26 cellular contexts compared by ENCODE assay signal in genomic region chr19:38204728-38205127, GRCh38. TPM values are rescaled to one million over a fixed set of nuclear protein-coding genes. Genes with fewer than 3 reads are reported as not detected.
"Had no signal": no experiment of that assay in that cellular context is flagged by ENCODE, and none has a peak within 500 bp of the region (broad histone marks: within the 10 kb centered on the region; RNA-seq: fewer than 3 reads in every experiment).

No MANE protein-coding gene starts in this region.

- H3K4me3 ChIP-seq: esophagus muscularis mucosa, gastroesophageal sphincter, heart right ventricle, mucosa of descending colon, neural progenitor cell, prostate gland, right atrium auricular region, thyroid gland had no signal

- H3K36me3 ChIP-seq: neural progenitor cell had no signal

- H3K27ac Mint-ChIP-seq: activated CD4-positive, alpha-beta memory T cell treated with anti-CD3 and anti-CD28 coated beads, Interleukin-2, amount 10 ng/mL, durations not matched to agents 7 days and 5 days; activated CD8-positive, alpha-beta memory T cell treated with anti-CD3 and anti-CD28 coated beads, Interleukin-2, amount 10 ng/mL, durations not matched to agents 7 days and 5 days; activated naive CD8-positive, alpha-beta T cell treated with anti-CD3 and anti-CD28 coated beads, Interleukin-2, amount 10 ng/mL, durations not matched to agents 7 days and 5 days; activated T-helper 17 cell treated with anti-CD3 and anti-CD28 coated beads, Interleukin-2, amount 50 U/mL, for 72 hours; immature natural killer cell; neural progenitor cell had no signal

- H3K9ac ChIP-seq: neural progenitor cell had no signal

- H3K4me1 ChIP-seq: prostate gland had no signal

- H3K9me3 Mint-ChIP-seq: activated CD4-positive, alpha-beta memory T cell treated with anti-CD3 and anti-CD28 coated beads, Interleukin-2, amount 10 ng/mL, durations not matched to agents 7 days and 5 days; activated naive CD8-positive, alpha-beta T cell treated with anti-CD3 and anti-CD28 coated beads, Interleukin-2, amount 10 ng/mL, durations not matched to agents 7 days and 5 days; activated T-helper 17 cell treated with anti-CD3 and anti-CD28 coated beads, Interleukin-2, amount 50 U/mL, for 72 hours; immature natural killer cell; neural progenitor cell had no signal

- H3K27me3 ChIP-seq: neural progenitor cell, right atrium auricular region had no signal

- ATAC-seq: activated CD8-positive, alpha-beta memory T cell treated with anti-CD3 and anti-CD28 coated beads, Interleukin-2, amount 10 ng/mL, durations not matched to agents 7 days and 5 days; activated T-helper 17 cell treated with anti-CD3 and anti-CD28 coated beads, Interleukin-2, amount 50 U/mL, for 72 hours; gastroesophageal sphincter had no signal

- H3K36me3 Mint-ChIP-seq: activated CD8-positive, alpha-beta memory T cell treated with anti-CD3 and anti-CD28 coated beads, Interleukin-2, amount 10 ng/mL, durations not matched to agents 7 days and 5 days had no signal

- H2AFZ ChIP-seq: neural progenitor cell had no signal

- DNase-seq: activated CD4-positive, alpha-beta memory T cell treated with anti-CD3 and anti-CD28 coated beads, Interleukin-2, amount 10 ng/mL, durations not matched to agents 7 days and 5 days; activated CD4-positive, alpha-beta T cell treated with anti-CD3 and anti-CD28 coated beads for 48 hours; activated CD4-positive, CD25-positive, alpha-beta regulatory T cell; activated CD8-positive, alpha-beta memory T cell treated with anti-CD3 and anti-CD28 coated beads, Interleukin-2, amount 10 ng/mL, durations not matched to agents 7 days and 5 days; activated naive CD4-positive, alpha-beta T cell; activated naive CD8-positive, alpha-beta T cell treated with anti-CD3 and anti-CD28 coated beads, Interleukin-2, amount 10 ng/mL, durations not matched to agents 7 days and 5 days; amygdala; dermis blood vessel endothelial cell; effector memory CD4-positive, alpha-beta T cell; heart right ventricle; immature natural killer cell; mesenchymal stem cell; mucosa of descending colon; naive B cell; stimulated activated CD4-positive, alpha-beta T cell treated with anti-CD3 and anti-CD28 coated beads, Interleukin-2, amount 100 ng/mL, for 24 hours; stimulated activated naive CD4-positive, alpha-beta T cell treated with Interleukin-2 at 50 U/mL for 16 hours; thyroid gland had no signal

- H3K9me3 ChIP-seq: esophagus muscularis mucosa, gastroesophageal sphincter, heart right ventricle, mucosa of descending colon, prostate gland, right atrium auricular region, thyroid gland had no signal

- H3K4me2 ChIP-seq: neural progenitor cell had no signal

- H3K4me1 Mint-ChIP-seq: activated CD4-positive, alpha-beta memory T cell treated with anti-CD3 and anti-CD28 coated beads, Interleukin-2, amount 10 ng/mL, durations not matched to agents 7 days and 5 days; activated CD8-positive, alpha-beta memory T cell treated with anti-CD3 and anti-CD28 coated beads, Interleukin-2, amount 10 ng/mL, durations not matched to agents 7 days and 5 days had no signal

- H3K4me3 Mint-ChIP-seq: activated CD4-positive, alpha-beta memory T cell treated with anti-CD3 and anti-CD28 coated beads, Interleukin-2, amount 10 ng/mL, durations not matched to agents 7 days and 5 days; activated CD8-positive, alpha-beta memory T cell treated with anti-CD3 and anti-CD28 coated beads, Interleukin-2, amount 10 ng/mL, durations not matched to agents 7 days and 5 days; activated naive CD8-positive, alpha-beta T cell treated with anti-CD3 and anti-CD28 coated beads, Interleukin-2, amount 10 ng/mL, durations not matched to agents 7 days and 5 days; activated T-helper 17 cell treated with anti-CD3 and anti-CD28 coated beads, Interleukin-2, amount 50 U/mL, for 72 hours; immature natural killer cell; naive B cell; neural progenitor cell had no signal

- FAIRE-seq: endothelial cell of umbilical vein had no signal

- H3K27ac ChIP-seq: esophagus muscularis mucosa, gastroesophageal sphincter, heart right ventricle, neural progenitor cell, prostate gland, right atrium auricular region, thyroid gland had no signal

RNA-seq across cellular contexts. Expression of gene DPF1, which starts 19.3 kb away (rescaled TPM):
- total RNA-seq: gastroesophageal sphincter, liver, right atrium auricular region, subcutaneous adipose tissue, thyroid gland had no signal
- polyA plus RNA-seq: immature natural killer cell, liver had no signal

RNA-seq across cellular contexts. Expression of gene PPP1R14A, which starts 51.4 kb away (rescaled TPM):
- total RNA-seq: activated CD4-positive, alpha-beta memory T cell treated with anti-CD3 and anti-CD28 coated beads, Interleukin-2, amount 10 ng/mL, durations not matched to agents 7 days and 5 days; activated CD8-positive, alpha-beta memory T cell treated with anti-CD3 and anti-CD28 coated beads, Interleukin-2, amount 10 ng/mL, durations not matched to agents 7 days and 5 days; activated naive CD8-positive, alpha-beta T cell treated with anti-CD3 and anti-CD28 coated beads, Interleukin-2, amount 10 ng/mL, durations not matched to agents 7 days and 5 days; activated T-helper 17 cell treated with anti-CD3 and anti-CD28 coated beads, Interleukin-2, amount 50 U/mL, for 72 hours had no signal
